In the genomic region with DNA sequence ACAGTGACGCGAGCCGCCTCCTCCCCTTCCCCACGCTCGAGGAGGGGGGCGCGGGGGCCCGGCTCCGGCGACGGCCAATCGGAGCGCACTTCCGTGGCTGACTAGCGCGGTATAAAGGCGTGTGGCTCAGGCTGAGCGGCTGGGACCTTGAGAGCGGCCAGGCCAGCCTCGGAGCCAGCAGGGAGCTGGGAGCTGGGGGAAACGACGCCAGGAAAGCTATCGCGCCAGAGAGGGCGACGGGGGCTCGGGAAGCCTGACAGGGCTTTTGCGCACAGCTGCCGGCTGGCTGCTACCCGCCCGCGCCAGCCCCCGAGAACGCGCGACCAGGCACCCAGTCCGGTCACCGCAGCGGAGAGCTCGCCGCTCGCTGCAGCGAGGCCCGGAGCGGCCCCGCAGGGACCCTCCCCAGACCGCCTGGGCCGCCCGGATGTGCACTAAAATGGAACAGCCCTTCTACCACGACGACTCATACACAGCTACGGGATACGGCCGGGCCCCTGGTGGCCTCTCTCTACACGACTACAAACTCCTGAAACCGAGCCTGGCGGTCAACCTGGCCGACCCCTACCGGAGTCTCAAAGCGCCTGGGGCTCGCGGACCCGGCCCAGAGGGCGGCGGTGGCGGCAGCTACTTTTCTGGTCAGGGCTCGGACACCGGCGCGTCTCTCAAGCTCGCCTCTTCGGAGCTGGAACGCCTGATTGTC, we compare ENCODE assay signal across 8 cellular contexts. TPM values are rescaled to one million over a fixed set of nuclear protein-coding genes. Genes with fewer than 3 reads are reported as not detected.
DNase-seq lines count a peak whose midpoint lies in the region; ATAC-seq and TF ChIP-seq lines count a peak whose summit lies in the region.

Gene JUNB (plus strand): TSS at position 142 of the 703 bp plus-strand sequence. CDS start 286 bp downstream, at position 428.

- TF ChIP-seq EP300 in upper lobe of left lung (IDR thresholded peaks at IDR 0.05) = peak; percentile 97 to 100 (median 98)

- H3K4me3 ChIP-seq in heart right ventricle (peak within 1 kb of the TSS; percentile 64 to 100 (median 85)), upper lobe of left lung (peak within 1 kb of the TSS; percentile 84 to 96 (median 94))

- H3K27ac ChIP-seq in heart right ventricle (peak within 1 kb of the TSS; percentile 94 to 100 (median 99)), upper lobe of left lung (peak within 1 kb of the TSS; percentile 96 to 100 (median 98))

- peaks cover 44% of the 10 kb centered on the region for H3K4me1 Mint-ChIP-seq in HFFc6 (ENCODE audit: low read depth)
- peaks cover 36% of the 10 kb centered on the region for H3K4me1 Mint-ChIP-seq in T-helper 1 cell treated with Interleukin-12 subunit alpha and Interleukin-12 subunit beta and Interleukin-4 antibody, amounts not matched to agents 30 μg/mL and 1 μg/mL, for 36 hours (ENCODE audit: low read depth)
- peaks cover 18% of the 10 kb centered on the region for H3K4me1 Mint-ChIP-seq in progenitor cell of endocrine pancreas (ENCODE audit: low read depth)

- H3K27me3 ChIP-seq in heart right ventricle = no peaks in the 10 kb centered on the region
- H3K27me3 ChIP-seq in upper lobe of left lung = no peaks in the 10 kb centered on the region

- DNase-seq in GM03348 (ENCODE audit: low spot score) (peak; percentile 96), HFFc6 (peak; percentile 97), NCI-H146 treated with DMSO at 0.1 percent for 48 hours (lab: John Stamatoyannopoulos, UW; ENCODE audit: unreplicated experiment) (peak; percentile 93), amniotic stem cell (lab: John Stamatoyannopoulos, UW) (peak; percentile 86), heart right ventricle (peak; percentile 98), progenitor cell of endocrine pancreas (ENCODE audit: low spot score, unreplicated experiment) (peak; percentile 83), upper lobe of left lung (peak; percentile 97 to 99)

- H3K9me3 ChIP-seq in heart right ventricle (no peaks in the 10 kb centered on the region), upper lobe of left lung (no peaks in the 10 kb centered on the region)

- WGBS in heart right ventricle, 2 donors = 0 to 1% methylated on average over 73 of the region's 73 CpGs
- 0 to 1% methylated on average over 8 to 25 of the region's 73 CpGs for WGBS in upper lobe of left lung, 2 donors

- H3K4me1 ChIP-seq in heart right ventricle (peaks cover 24 to 66% (median 56%) of the 10 kb centered on the region in 9 donors), upper lobe of left lung (peaks cover 52 to 65% (median 55%) of the 10 kb centered on the region in 4 donors)

- H3K36me3 Mint-ChIP-seq in HFFc6 (ENCODE audit: low read depth) = peaks cover 4% of the 10 kb centered on the region
- H3K36me3 Mint-ChIP-seq in T-helper 1 cell treated with Interleukin-12 subunit alpha and Interleukin-12 subunit beta and Interleukin-4 antibody, amounts not matched to agents 30 μg/mL and 1 μg/mL, for 36 hours (ENCODE audit: low read depth) = peaks cover 7% of the 10 kb centered on the region
- H3K36me3 Mint-ChIP-seq in progenitor cell of endocrine pancreas (ENCODE audit: insufficient read depth) = no peaks in the 10 kb centered on the region

- ATAC-seq in heart right ventricle (peak; percentile 55 to 77 (median 72)), upper lobe of left lung (ENCODE audit: low FRiP score in 2 of 2) (peak; percentile 69 to 86)

- TF ChIP-seq POLR2A in upper lobe of left lung (IDR thresholded peaks at IDR 0.05) = peak; percentile 100

- peak within 1 kb of the TSS; percentile 94 for H3K27ac Mint-ChIP-seq in HFFc6
- peak within 1 kb of the TSS; percentile 99 for H3K27ac Mint-ChIP-seq in T-helper 1 cell treated with Interleukin-12 subunit alpha and Interleukin-12 subunit beta and Interleukin-4 antibody, amounts not matched to agents 30 μg/mL and 1 μg/mL, for 36 hours
- H3K27ac Mint-ChIP-seq in progenitor cell of endocrine pancreas = peak within 1 kb of the TSS; percentile 86

- peak within 1 kb of the TSS; percentile 94 for H3K4me3 Mint-ChIP-seq in HFFc6
- H3K4me3 Mint-ChIP-seq in T-helper 1 cell treated with Interleukin-12 subunit alpha and Interleukin-12 subunit beta and Interleukin-4 antibody, amounts not matched to agents 30 μg/mL and 1 μg/mL, for 36 hours = peak within 1 kb of the TSS; percentile 95
- peak within 1 kb of the TSS; percentile 80 for H3K4me3 Mint-ChIP-seq in progenitor cell of endocrine pancreas (ENCODE audit: low read depth)

- peaks cover 4% of the 10 kb centered on the region; the same call in 1 of the 2 replicates for H3K9me3 Mint-ChIP-seq in HFFc6
- no peaks in the 10 kb centered on the region for H3K9me3 Mint-ChIP-seq in T-helper 1 cell treated with Interleukin-12 subunit alpha and Interleukin-12 subunit beta and Interleukin-4 antibody, amounts not matched to agents 30 μg/mL and 1 μg/mL, for 36 hours
- H3K9me3 Mint-ChIP-seq in progenitor cell of endocrine pancreas (ENCODE audit: low read depth) = no peaks in the 10 kb centered on the region

- TF ChIP-seq CTCF in HFFc6 (IDR thresholded peaks at IDR 0.05) (peak; percentile 42), heart right ventricle (IDR thresholded peaks at IDR 0.05) (no peak), progenitor cell of endocrine pancreas (IDR thresholded peaks at IDR 0.05; ENCODE audit: unreplicated experiment) (no peak), upper lobe of left lung (IDR thresholded peaks at IDR 0.05) (peak in 4 of 6 experiments; percentile 32 to 47 (median 38))

- H3K36me3 ChIP-seq in heart right ventricle = peaks cover 0 to 15% (median 0%) of the 10 kb centered on the region in 9 donors
- H3K36me3 ChIP-seq in upper lobe of left lung = peaks cover 0 to 11% (median 0%) of the 10 kb centered on the region in 4 donors

- intact Hi-C loops in heart right ventricle (cut with DNase I) = loop anchor here in 6 of 10 donors (1.0 to 10.0 kb wide), 6 partner anchors 13 to 363 kb away; partner anchors contain the start of genes IER2 (in 2 of the 6), STX10 (in 2 of the 6) and TNPO2 (in 1 of the 6)

- peaks cover 44% of the 10 kb centered on the region for H3K27me3 Mint-ChIP-seq in HFFc6 (ENCODE audit: insufficient read depth)
- no peaks in the 10 kb centered on the region for H3K27me3 Mint-ChIP-seq in T-helper 1 cell treated with Interleukin-12 subunit alpha and Interleukin-12 subunit beta and Interleukin-4 antibody, amounts not matched to agents 30 μg/mL and 1 μg/mL, for 36 hours (ENCODE audit: low read depth)
- peaks cover 18% of the 10 kb centered on the region for H3K27me3 Mint-ChIP-seq in progenitor cell of endocrine pancreas

RNA-seq across cellular contexts. Expression of gene JUNB, which starts in this region (rescaled TPM):
- total RNA-seq in HFFc6 (2021; fragmentation: NEBNext Ultra II Directional; extraction: Animal tissue kit (Norgen Biotek cat#: 25700)) = 10 to 100 TPM; 52.1 to 89.2 (median 83.8) TPM
- total RNA-seq in heart right ventricle (100 to 1,000 TPM in 4 of 10 donors, 10 to 100 TPM in 6; 22.4 to 247 (median 70.0) TPM), progenitor cell of endocrine pancreas (5.7 and 6.0 TPM in 2 replicates), upper lobe of left lung (100 to 1,000 TPM; 127 to 422 (median 354) TPM)
- 10 to 100 TPM; 41.2 to 65.4 TPM for polyA plus RNA-seq in heart right ventricle

Comparison
In these comparisons a context has a peak if more than half of its experiments do, and no peak if none do; other contexts are left out.
1. Peak in every context shown above with its lines: DNase-seq, ATAC-seq, H3K4me3 ChIP-seq and H3K27ac ChIP-seq.
2. CTCF ChIP-seq: peak in HFFc6 (single experiment) and upper lobe of left lung (4 of 6); none in heart right ventricle (0 of 9) and progenitor cell of endocrine pancreas (single experiment).